Comparison of ENCODE assay signal across 8 cellular contexts in genomic region chr9:7388755-7389154, GRCh38.
"Had no signal": no experiment of that assay in that cellular context is flagged by ENCODE, and none has a peak within 500 bp of the region (broad histone marks: within the 10 kb centered on the region; RNA-seq: fewer than 3 reads in every experiment).

No MANE protein-coding gene starts in this region.

- H2AFZ ChIP-seq: GM23338 had no signal

- H3K4me3 Mint-ChIP-seq: GM23338, H9 had no signal

- H3K4me2 ChIP-seq: GM23338 had no signal

- H3K4me3 ChIP-seq: GM23338 had no signal

- DNase-seq: H9, HCEC 1CT, Kasumi-1, KG1 had no signal

- FAIRE-seq: H1, H54 had no signal

- H3K9me3 Mint-ChIP-seq: GM23338, H9, IgD-negative memory B cell had no signal

- ATAC-seq: GM23338 had no signal

- H3K27ac Mint-ChIP-seq: GM23338, H9, IgD-negative memory B cell had no signal

- H3K4me1 Mint-ChIP-seq: GM23338, H9, IgD-negative memory B cell had no signal
